In the genomic region with DNA sequence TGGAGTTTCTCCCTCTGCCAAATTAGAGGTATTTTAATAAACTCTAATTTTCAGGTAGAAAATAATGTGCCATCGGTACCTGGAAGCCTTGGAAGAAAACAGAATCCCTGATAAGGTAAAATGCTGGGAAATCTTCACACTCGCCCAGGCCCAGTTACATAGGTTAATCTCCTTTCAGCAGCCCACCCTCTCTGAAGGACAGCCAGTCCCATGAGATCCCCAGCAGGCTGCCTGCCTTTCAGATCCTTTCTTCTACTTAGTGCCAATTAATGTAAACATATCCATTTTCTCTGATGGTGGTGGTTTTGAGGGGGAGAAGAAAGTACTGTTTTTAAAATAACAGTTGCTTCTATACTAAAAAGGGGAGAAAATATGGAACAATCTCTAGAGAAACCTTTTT, we compare ENCODE assay signal across 15 cellular contexts. TPM values are rescaled to one million over a fixed set of nuclear protein-coding genes. Genes with fewer than 3 reads are reported as not detected.
"Had no signal": no experiment of that assay in that cellular context is flagged by ENCODE, and none has a peak within 500 bp of the region (broad histone marks: within the 10 kb centered on the region; RNA-seq: fewer than 3 reads in every experiment).

No MANE protein-coding gene starts in this region.

- H3K36me3 ChIP-seq: breast epithelium, esophagus squamous epithelium, neutrophil, WERI-Rb-1 had no signal

- ATAC-seq: activated CD8-positive, alpha-beta T cell treated with anti-CD3 and anti-CD28 coated beads, Interleukin-2, amount 10 ng/mL, durations not matched to agents 7 days and 5 days; foreskin keratinocyte; left colon; naive thymus-derived CD4-positive, alpha-beta T cell had no signal

- H3K4me1 ChIP-seq: breast epithelium, esophagus squamous epithelium, foreskin keratinocyte had no signal

- H3K27ac ChIP-seq: breast epithelium, esophagus squamous epithelium, foreskin keratinocyte, neutrophil, WERI-Rb-1 had no signal

- H3K4me3 ChIP-seq: breast epithelium, esophagus squamous epithelium, lung had no signal

- DNase-seq: activated CD4-positive, alpha-beta T cell treated with anti-CD3 and anti-CD28 coated beads for 4 hours; activated CD8-positive, alpha-beta memory T cell treated with anti-CD3 and anti-CD28 coated beads, Interleukin-2, amount 50 U/mL, for 48 hours; activated CD8-positive, alpha-beta T cell treated with anti-CD3 and anti-CD28 coated beads, Interleukin-2, amount 10 ng/mL, durations not matched to agents 7 days and 5 days; aorta; esophagus squamous epithelium; foreskin keratinocyte; head of caudate nucleus; left colon; naive thymus-derived CD4-positive, alpha-beta T cell; stimulated activated CD4-positive, alpha-beta T cell treated with anti-CD3 and anti-CD28 coated beads, Interleukin-15, amount 100 ng/mL, for 24 hours; stimulated activated CD4-positive, alpha-beta T cell treated with anti-CD3 and anti-CD28 coated beads, Interleukin-4, amount 100 ng/mL, for 24 hours; WERI-Rb-1 had no signal

- H3K27me3 ChIP-seq: breast epithelium, esophagus squamous epithelium, foreskin keratinocyte, neutrophil had no signal

- H3K9me3 ChIP-seq: breast epithelium, esophagus squamous epithelium, neutrophil had no signal

RNA-seq across cellular contexts. Expression of a gene that starts 12.2 kb away (rescaled TPM):
- total RNA-seq: activated CD8-positive, alpha-beta T cell treated with anti-CD3 and anti-CD28 coated beads, Interleukin-2, amount 10 ng/mL, durations not matched to agents 7 days and 5 days; naive thymus-derived CD4-positive, alpha-beta T cell had no signal
